8 cellular contexts compared by ENCODE assay signal in genomic region chr17:35089846-35090193, GRCh38. TPM values are rescaled to one million over a fixed set of nuclear protein-coding genes. Genes with fewer than 3 reads are reported as not detected.
DNase-seq lines count a peak whose midpoint lies in the region; ATAC-seq and TF ChIP-seq lines count a peak whose summit lies in the region.

No MANE protein-coding gene starts in this region.

- no peaks in the 10 kb centered on the region for H4K20me1 ChIP-seq in OCI-LY7 (ENCODE audit: insufficient read depth, low read length)

- no peak overlapping the region for H3K27ac ChIP-seq in OCI-LY7 (ENCODE audit: low read depth, low read length, poor library complexity, severe bottlenecking)
- peak overlapping the region; percentile 65 for H3K27ac ChIP-seq in angular gyrus (ENCODE audit: low read depth, low read length)

- H2AFZ ChIP-seq in OCI-LY7 (ENCODE audit: low read length): peak overlapping the region; percentile 96

- H3K79me2 ChIP-seq in OCI-LY7 (ENCODE audit: insufficient read depth, low read depth, low read length): no peaks in the 10 kb centered on the region; the same call in 1 of the 2 replicates

- H3K4me1 ChIP-seq in OCI-LY7 (ENCODE audit: insufficient read depth, low read length, poor library complexity, severe bottlenecking): peaks cover 27% of the 10 kb centered on the region

- POLR2A ChIA-PET in OCI-LY7 (lab: Charles Lee): interaction anchor here (0.5 to 1.0 kb wide), 2 partner anchors 26 to 29 kb away, joined by 4 to 6 read pairs; partner anchors contain the start of gene RAD51D

- CTCF ChIA-PET in OCI-LY7 (lab: Charles Lee; ENCODE audit: unreplicated experiment): interaction anchor here (1.0 kb wide), 1 partner anchor 30 kb away, joined by 5 read pairs; no protein-coding TSS in a partner anchor

- peak overlapping the region; percentile 88 for H3K4me2 ChIP-seq in OCI-LY7 (ENCODE audit: low read length)

- H3K4me3 ChIP-seq in OCI-LY7 (ENCODE audit: low read depth, low read length, poor library complexity, severe bottlenecking): peak overlapping the region; percentile 63

- no TSS peak for BruUV-seq in OCI-LY7 (replicated peaks; lab: Mats Ljungman, UMichigan)

- H3K9me3 ChIP-seq in OCI-LY7 (ENCODE audit: low read length): no peaks in the 10 kb centered on the region

- H3K36me3 ChIP-seq in OCI-LY7 (ENCODE audit: insufficient read depth, low read length): no peaks in the 10 kb centered on the region

- intact Hi-C loops in OCI-LY7 (cut with micrococcal nuclease; ENCODE audit: unreplicated experiment): loop anchor here (1.0 to 5.0 kb wide), 5 partner anchors 29 to 109 kb away; partner anchors contain the start of genes LIG3 and RAD51D

- no peak for ATAC-seq in GM21367 (IDR thresholded peaks at IDR 0.05; ENCODE audit: unreplicated experiment)

- DNase-seq in CMK (ENCODE audit: low read depth): peak; percentile 53
- peak; percentile 24 for DNase-seq in HCEC 1CT
- DNase-seq in OCI-LY7 (ENCODE audit: low spot score): no peak
- peak; percentile 27 for DNase-seq in iPS-NIHi11 (ENCODE audit: low spot score)
- peak; percentile 18 to 26 for DNase-seq in stimulated activated CD4-positive, alpha-beta T cell treated with anti-CD3 and anti-CD28 coated beads, Interleukin-15, amount 100 ng/mL, for 48 hours (ENCODE audit: low read depth in 2 of 2)
- DNase-seq in NCI-H526 (lab: John Stamatoyannopoulos, UW): no peak

- TF ChIP-seq CTCF in OCI-LY7 (conservative IDR thresholded peaks at IDR 0.05; ENCODE audit: low read length): no peak

- H3K9me2 ChIP-seq in OCI-LY7 (ENCODE audit: insufficient read depth, low read length): no peaks in the 10 kb centered on the region

RNA-seq across cellular contexts. Expression of gene RFFL, which starts 26.3 kb away (rescaled TPM):
- 15.6 and 20.6 TPM in 2 replicates for total RNA-seq in OCI-LY7 (2014; rRNA removed; shearing (Covaris generic))
- total RNA-seq in OCI-LY7 (2022): 11.2 and 16.1 TPM in 2 replicates

RNA-seq across cellular contexts. Expression of gene RAD51D, which starts 29.8 kb away (rescaled TPM):
- total RNA-seq in OCI-LY7 (2014; rRNA removed; shearing (Covaris generic)): 18.9 and 22.4 TPM in 2 replicates
- 35.0 and 40.6 TPM in 2 replicates for total RNA-seq in OCI-LY7 (2022)

RNA-seq across cellular contexts. Expression of gene FNDC8, which starts 31.6 kb away (rescaled TPM):
- total RNA-seq in OCI-LY7 (2014; rRNA removed; shearing (Covaris generic)): not detected in 2 replicates
- not detected in 2 replicates for total RNA-seq in OCI-LY7 (2022)

RNA-seq across cellular contexts. Expression of gene NLE1, which starts 52.3 kb away (rescaled TPM):
- 30.3 and 32.2 TPM in 2 replicates for total RNA-seq in OCI-LY7 (2014; rRNA removed; shearing (Covaris generic))
- total RNA-seq in OCI-LY7 (2022): 26.7 and 34.1 TPM in 2 replicates

RNA-seq across cellular contexts. Expression of gene UNC45B, which starts 57.8 kb away (rescaled TPM):
- total RNA-seq in OCI-LY7 (2014; rRNA removed; shearing (Covaris generic)): not detected in 2 replicates
- not detected in 2 replicates for total RNA-seq in OCI-LY7 (2022)

Comparison
In these comparisons a context has a peak if more than half of its experiments do, and no peak if none do; other contexts are left out.
1. DNase-seq: peak in CMK (single experiment), HCEC 1CT (single experiment), iPS-NIHi11 (single experiment) and stimulated activated CD4-positive, alpha-beta T cell treated with anti-CD3 and anti-CD28 coated beads, Interleukin-15, amount 100 ng/mL, for 48 hours (2 of 2); none in OCI-LY7 (single experiment) and NCI-H526 (0 of 2).